ENCODE assay signal across 15 cellular contexts in genomic region chr12:124700810-124701594, GRCh38.
DNase-seq lines count a peak whose midpoint lies in the region; ATAC-seq, FAIRE-seq and TF ChIP-seq lines count a peak whose summit lies in the region.
"Had no signal": no experiment of that assay in that cellular context is flagged by ENCODE, and none has a peak within 500 bp of the region (broad histone marks: within the 10 kb centered on the region; RNA-seq: fewer than 3 reads in every experiment).

No MANE protein-coding gene starts in this region.

- peaks cover 23% of the 10 kb centered on the region for H3K27me3 ChIP-seq in bronchial epithelial cell (ENCODE audit: control insufficient read depth, insufficient read depth, low read length)
- H3K27me3 ChIP-seq in sigmoid colon: no peaks in the 10 kb centered on the region

- H3K9me3 ChIP-seq in sigmoid colon: no peaks in the 10 kb centered on the region
- H3K9me3 ChIP-seq: neutrophil had no signal

- WGBS in sigmoid colon, 2 donors: 71 to 75% methylated on average over 17 of the region's 17 CpGs

- intact Hi-C loops in sigmoid colon (cut with DNase I): no loop called here

- TF ChIP-seq POLR2A in sigmoid colon (IDR thresholded peaks at IDR 0.05): no peak

- H3K4me3 ChIP-seq in bronchial epithelial cell (ENCODE audit: low read depth, low read length) (no peak overlapping the region), sigmoid colon (no peak overlapping the region)

- H3K36me3 ChIP-seq in bronchial epithelial cell (ENCODE audit: control insufficient read depth, insufficient read depth, low read length) (no peaks in the 10 kb centered on the region), sigmoid colon (no peaks in the 10 kb centered on the region)
- H3K36me3 ChIP-seq: neutrophil had no signal

- FAIRE-seq in bronchial epithelial cell (lab: Jason Lieb, UNC): no peak

- H3K9me3 Mint-ChIP-seq in naive thymus-derived CD8-positive, alpha-beta T cell: no peaks in the 10 kb centered on the region
- H3K9me3 Mint-ChIP-seq: activated naive CD8-positive, alpha-beta T cell treated with anti-CD3 and anti-CD28 coated beads for 36 hours; CD8-positive, alpha-beta T cell had no signal

- in situ Hi-C loops in G401 (cut with HindIII; ENCODE audit: low sequenced_read_pairs): no loop called here

- peaks cover 0 to 22% (median 15%) of the 10 kb centered on the region in 4 donors for H3K4me1 ChIP-seq in sigmoid colon

- no peak for ATAC-seq in naive thymus-derived CD8-positive, alpha-beta T cell
- ATAC-seq: CD8-positive, alpha-beta T cell had no signal

- TF ChIP-seq CTCF in bronchial epithelial cell (IDR thresholded peaks at IDR 0.05; ENCODE audit: insufficient read depth, low read length, severe bottlenecking): no peak
- no peak for TF ChIP-seq CTCF in sigmoid colon (IDR thresholded peaks at IDR 0.05)

- H3K27ac ChIP-seq in sigmoid colon: peak overlapping the region; percentile 58 to 79 (median 64)
- H3K27ac ChIP-seq: neutrophil had no signal

- no peak overlapping the region for H3K4me3 Mint-ChIP-seq in naive thymus-derived CD8-positive, alpha-beta T cell
- H3K4me3 Mint-ChIP-seq: activated naive CD8-positive, alpha-beta T cell treated with anti-CD3 and anti-CD28 coated beads for 36 hours; CD8-positive, alpha-beta T cell had no signal

- H3K27me3 Mint-ChIP-seq in naive thymus-derived CD8-positive, alpha-beta T cell: peaks cover 0 to 1% (median 0%) of the 10 kb centered on the region in 5 donors

- no peaks in the 10 kb centered on the region for H3K4me1 Mint-ChIP-seq in naive thymus-derived CD8-positive, alpha-beta T cell
- H3K4me1 Mint-ChIP-seq: activated naive CD8-positive, alpha-beta T cell treated with anti-CD3 and anti-CD28 coated beads for 36 hours had no signal

- no peak for TF ChIP-seq EP300 in sigmoid colon (IDR thresholded peaks at IDR 0.05)

- no peak overlapping the region for H3K27ac Mint-ChIP-seq in naive thymus-derived CD8-positive, alpha-beta T cell
- H3K27ac Mint-ChIP-seq: activated naive CD8-positive, alpha-beta T cell treated with anti-CD3 and anti-CD28 coated beads for 36 hours; CD8-positive, alpha-beta T cell had no signal

- H3K36me3 Mint-ChIP-seq in naive thymus-derived CD8-positive, alpha-beta T cell: no peaks in the 10 kb centered on the region
- H3K36me3 Mint-ChIP-seq: activated naive CD8-positive, alpha-beta T cell treated with anti-CD3 and anti-CD28 coated beads for 36 hours; CD8-positive, alpha-beta T cell had no signal

- POLR2A ChIA-PET in naive thymus-derived CD8-positive, alpha-beta T cell (lab: Charles Lee): no interaction called here

- DNase-seq in G401 (ENCODE audit: low spot score): peak; percentile 78
- peak; percentile 51 for DNase-seq in bronchial epithelial cell (ENCODE audit: low read depth)
- peak; percentile 68 for DNase-seq in iPS-NIHi11 (ENCODE audit: low spot score)
- DNase-seq in sigmoid colon: no peak
- DNase-seq in putamen (ENCODE audit: low spot score): no peak
- no peak for DNase-seq in activated naive CD4-positive, alpha-beta T cell treated with anti-CD3 and anti-CD28 coated beads, Interleukin-2, amount 50 U/mL, for 16 hours
- no peak for DNase-seq in naive thymus-derived CD8-positive, alpha-beta T cell
- no peak for DNase-seq in NCI-H2196 treated with DMSO at 0.1 percent for 48 hours (lab: John Stamatoyannopoulos, UW; ENCODE audit: unreplicated experiment)
- DNase-seq: activated CD4-positive, alpha-beta T cell treated with anti-CD3 and anti-CD28 coated beads for 4 hours; activated naive CD8-positive, alpha-beta T cell treated with anti-CD3 and anti-CD28 coated beads for 36 hours; CD8-positive, alpha-beta T cell; foreskin melanocyte; NCI-H1105; RPMI8226 had no signal

Comparison
In these comparisons a context has a peak if more than half of its experiments do, and no peak if none do; other contexts are left out.
1. DNase-seq: peak in G401 (single experiment), bronchial epithelial cell (single experiment) and iPS-NIHi11 (single experiment); none in sigmoid colon (single experiment), putamen (single experiment), activated naive CD4-positive, alpha-beta T cell treated with anti-CD3 and anti-CD28 coated beads, Interleukin-2, amount 50 U/mL, for 16 hours (single experiment), naive thymus-derived CD8-positive, alpha-beta T cell (0 of 10) and NCI-H2196 treated with DMSO at 0.1 percent for 48 hours (single experiment).